In genomic region chr6:4775591-4776492, GRCh38 we compare ENCODE assay signal across 8 cellular contexts. TPM values are rescaled to one million over a fixed set of nuclear protein-coding genes. Genes with fewer than 3 reads are reported as not detected.
DNase-seq lines count a peak whose midpoint lies in the region; ATAC-seq and TF ChIP-seq lines count a peak whose summit lies in the region.

Gene CDYL, plus strand, starts transcription at chr6:4776404. Its CDS starts 380 bp downstream, at chr6:4776784.

- H3K27ac ChIP-seq in OCI-LY3 (ENCODE audit: low read length) = peak within 1 kb of the TSS; percentile 43

- no peak for TF ChIP-seq CTCF in OCI-LY3 (IDR thresholded peaks at IDR 0.05; ENCODE audit: low read depth, low read length)
- no peak for TF ChIP-seq CTCF in epithelial cell of esophagus (IDR thresholded peaks at IDR 0.05; ENCODE audit: insufficient read depth, low read depth, low read length, missing control alignments)
- TF ChIP-seq CTCF in mucosa of descending colon (IDR thresholded peaks at IDR 0.05) = peak; percentile 19

- peaks cover 28% of the 10 kb centered on the region for H4K20me1 ChIP-seq in OCI-LY3 (ENCODE audit: insufficient read depth, low read length)

- H3K9ac ChIP-seq in OCI-LY3 (ENCODE audit: low read length) = peak within 1 kb of the TSS; percentile 84

- peaks cover 21% of the 10 kb centered on the region for H3K36me3 ChIP-seq in OCI-LY3 (replicated peaks; ENCODE audit: low read depth, low read length)
- H3K36me3 ChIP-seq in mucosa of descending colon (ENCODE audit: low read depth) = no peaks in the 10 kb centered on the region

- DNase-seq in Caki2 (ENCODE audit: low read depth) = peak; percentile 94
- peak; percentile 79 for DNase-seq in HuH-7 (ENCODE audit: low spot score)
- DNase-seq in activated CD8-positive, alpha-beta memory T cell treated with anti-CD3 and anti-CD28 coated beads, Interleukin-2, amount 50 U/mL, for 48 hours = peak; percentile 93
- DNase-seq in epithelial cell of esophagus (ENCODE audit: low read depth) = peak; percentile 92
- DNase-seq in mucosa of descending colon = peak; percentile 88 to 95 (median 92)
- DNase-seq in stimulated activated CD8-positive, alpha-beta memory T cell treated with anti-CD3 and anti-CD28 coated beads, Interleukin-4, amount 100 ng/mL, for 1 hour (ENCODE audit: low read depth in 2 of 2, low spot score in 1 of 2) = peak; percentile 64 to 81

- H3K4me3 ChIP-seq in OCI-LY3 (ENCODE audit: low read length) (peak within 1 kb of the TSS; percentile 99), epithelial cell of esophagus (ENCODE audit: low read length) (peak within 1 kb of the TSS; percentile 70), mucosa of descending colon (peak within 1 kb of the TSS; percentile 80)

- H3K79me2 ChIP-seq in OCI-LY3 (ENCODE audit: low read length) = peaks cover 36% of the 10 kb centered on the region

- in situ Hi-C loops in Caki2 (cut with HindIII; ENCODE audit: low pct_unique_long_range_greater_than_20kb, low sequenced_read_pairs) = no loop called here

- H3K4me1 ChIP-seq in OCI-LY3 (ENCODE audit: low read length) (peaks cover 19% of the 10 kb centered on the region), mucosa of descending colon (ENCODE audit: low read depth) (peaks cover 8% of the 10 kb centered on the region)

- intact Hi-C loops in mucosa of descending colon (cut with DNase I, micrococcal nuclease) = no loop called here

- H3K9me3 ChIP-seq in OCI-LY3 (ENCODE audit: insufficient read depth, low read length) = peaks cover 16% of the 10 kb centered on the region
- H3K9me3 ChIP-seq in mucosa of descending colon = no peaks in the 10 kb centered on the region

- ATAC-seq in GM21515 (IDR thresholded peaks at IDR 0.05; ENCODE audit: unreplicated experiment) (peak; percentile 60), mucosa of descending colon (peak; percentile 87)

- no peak within 1 kb of the TSS for H2AFZ ChIP-seq in OCI-LY3 (ENCODE audit: low read depth, low read length)

- peak within 1 kb of the TSS; percentile 76 for H3K4me2 ChIP-seq in OCI-LY3 (ENCODE audit: low read length)

- H3K27me3 ChIP-seq in OCI-LY3 (ENCODE audit: low read depth, low read length) = no peaks in the 10 kb centered on the region

RNA-seq across cellular contexts. Expression of gene CDYL, which starts in this region (rescaled TPM):
- 33.0 and 74.2 TPM in 2 replicates for total RNA-seq in Caki2 (2014; rRNA removed; shearing (Covaris generic); ENCODE audit: low replicate concordance)
- 10 to 100 TPM; 58.9 to 74.9 (median 71.9) TPM for total RNA-seq in mucosa of descending colon

Comparison
In these comparisons a context has a peak if more than half of its experiments do, and no peak if none do; other contexts are left out.
1. Peak in every context shown above with its lines: DNase-seq, ATAC-seq, H3K4me3 ChIP-seq and H3K27ac ChIP-seq.